14 cellular contexts compared by ENCODE assay signal in the genomic region with DNA sequence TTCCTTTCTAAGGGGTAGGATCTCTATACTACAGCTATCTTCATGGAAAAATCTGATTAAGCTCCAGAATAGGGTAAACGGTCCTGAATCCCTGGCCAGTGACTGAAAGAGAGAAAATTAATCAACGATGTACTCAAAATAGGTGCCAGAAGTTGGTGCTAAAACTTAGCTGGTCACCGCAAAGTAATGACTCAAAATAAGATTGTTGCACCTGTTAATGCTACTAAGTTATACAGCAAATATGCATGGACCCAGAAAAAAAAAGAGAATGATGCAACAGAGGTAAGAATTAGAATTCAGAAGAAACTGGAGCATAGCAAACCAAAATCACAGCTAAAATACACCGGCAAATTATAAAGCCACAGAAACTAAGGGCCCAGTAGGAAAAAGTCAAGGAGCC.
DNase-seq lines count a peak whose midpoint lies in the region; ATAC-seq and TF ChIP-seq lines count a peak whose summit lies in the region.
"Had no signal": no experiment of that assay in that cellular context is flagged by ENCODE, and none has a peak within 500 bp of the region (broad histone marks: within the 10 kb centered on the region; RNA-seq: fewer than 3 reads in every experiment).

No MANE protein-coding gene starts in this region.

- no peaks in the 10 kb centered on the region for H3K4me1 Mint-ChIP-seq in activated T-cell treated with anti-CD3 and anti-CD28 coated beads, Interleukin-2, amount 50 U/mL, for 24 hours (ENCODE audit: low read depth)
- H3K4me1 Mint-ChIP-seq in WTC11, result no peaks in the 10 kb centered on the region

- no peak overlapping the region for H3K4me3 ChIP-seq in GM06990 (replicated peaks; ENCODE audit: low read depth, low read length)
- H3K4me3 ChIP-seq: BLaER1, tibial nerve had no signal

- H3K4me3 Mint-ChIP-seq in activated T-cell treated with anti-CD3 and anti-CD28 coated beads, Interleukin-2, amount 50 U/mL, for 24 hours, result no peak overlapping the region
- no peak overlapping the region for H3K4me3 Mint-ChIP-seq in WTC11

- H3K27ac Mint-ChIP-seq in activated T-cell treated with anti-CD3 and anti-CD28 coated beads, Interleukin-2, amount 50 U/mL, for 24 hours, result no peak overlapping the region
- no peak overlapping the region for H3K27ac Mint-ChIP-seq in WTC11
- H3K27ac Mint-ChIP-seq: activated T-helper 2 cell treated with anti-CD3 and anti-CD28 coated beads, Interferon-gamma antibody, Interleukin-2, Interleukin-4, amounts not matched to agents 10 μg/mL and 5 μg/mL and 100 μg/mL, durations not matched to agents 14 hours and 24 hours and 36 hours had no signal

- ATAC-seq in GM19025 (IDR thresholded peaks at IDR 0.05; ENCODE audit: low read depth, unreplicated experiment) (peak; percentile 53), GM21723 (IDR thresholded peaks at IDR 0.05; ENCODE audit: unreplicated experiment) (peak; percentile 85), HG03066 (IDR thresholded peaks at IDR 0.05; ENCODE audit: low read depth, unreplicated experiment) (peak; percentile 66), WTC11 (no peak)
- ATAC-seq: HCT116, left ventricle myocardium superior had no signal

- H3K36me3 Mint-ChIP-seq in activated T-cell treated with anti-CD3 and anti-CD28 coated beads, Interleukin-2, amount 50 U/mL, for 24 hours (ENCODE audit: low read depth), result no peaks in the 10 kb centered on the region
- no peaks in the 10 kb centered on the region for H3K36me3 Mint-ChIP-seq in WTC11

- no peaks in the 10 kb centered on the region for H3K36me3 ChIP-seq in GM06990 (ENCODE audit: control insufficient read depth, insufficient read depth, low read length)
- H3K36me3 ChIP-seq: BLaER1, tibial nerve had no signal

- CTCF ChIA-PET in WTC11 (lab: Charles Lee), result interaction anchor here (1.7 kb wide), 1 partner anchor 126 kb away, joined by 4 read pairs; no protein-coding TSS in a partner anchor

- H3K27me3 ChIP-seq in GM06990 (replicated peaks; ENCODE audit: control insufficient read depth, insufficient read depth, low read length), result no peaks in the 10 kb centered on the region
- H3K27me3 ChIP-seq: BLaER1, tibial nerve had no signal

- no peaks in the 10 kb centered on the region for H3K27me3 Mint-ChIP-seq in activated T-cell treated with anti-CD3 and anti-CD28 coated beads, Interleukin-2, amount 50 U/mL, for 24 hours
- H3K27me3 Mint-ChIP-seq in WTC11 (ENCODE audit: low read depth), result no peaks in the 10 kb centered on the region

- H3K9me3 Mint-ChIP-seq in activated T-cell treated with anti-CD3 and anti-CD28 coated beads, Interleukin-2, amount 50 U/mL, for 24 hours, result no peaks in the 10 kb centered on the region
- H3K9me3 Mint-ChIP-seq in WTC11, result no peaks in the 10 kb centered on the region
- H3K9me3 Mint-ChIP-seq: activated T-helper 2 cell treated with anti-CD3 and anti-CD28 coated beads, Interferon-gamma antibody, Interleukin-2, Interleukin-4, amounts not matched to agents 10 μg/mL and 5 μg/mL and 100 μg/mL, durations not matched to agents 14 hours and 24 hours and 36 hours had no signal

- DNase-seq in GM06990 (ENCODE audit: extremely low read depth, insufficient read length), result peak; percentile 9
- no peak for DNase-seq in activated CD4-positive, CD25-positive, alpha-beta regulatory T cell treated with anti-CD3 and anti-CD28 coated beads, Interleukin-2, amount 50 U/mL, for 72 hours
- no peak for DNase-seq in activated T-cell treated with anti-CD3 and anti-CD28 coated beads, Interleukin-2, amount 50 U/mL, for 24 hours
- DNase-seq in SKM-1 treated with dmso at 0.1 percent for 144 hours (lab: John Stamatoyannopoulos, UW; ENCODE audit: unreplicated experiment), result no peak
- DNase-seq in WTC11 (ENCODE audit: low spot score), result no peak
- DNase-seq: amniotic stem cell, left ventricle myocardium superior had no signal

- TF ChIP-seq CTCF in GM06990 (IDR thresholded peaks at IDR 0.05; ENCODE audit: insufficient read depth, low read length, poor library complexity, severe bottlenecking) (no peak), WTC11 (IDR thresholded peaks at IDR 0.05) (no peak)

- POLR2A ChIA-PET in WTC11 (lab: Charles Lee), result no interaction called here

TF ChIP-seq in WTC11, 78 proteins besides CTCF, POLR2A, EP300 and RAD21 (continues in another document):
- TF ChIP-seq, protein P1, sequence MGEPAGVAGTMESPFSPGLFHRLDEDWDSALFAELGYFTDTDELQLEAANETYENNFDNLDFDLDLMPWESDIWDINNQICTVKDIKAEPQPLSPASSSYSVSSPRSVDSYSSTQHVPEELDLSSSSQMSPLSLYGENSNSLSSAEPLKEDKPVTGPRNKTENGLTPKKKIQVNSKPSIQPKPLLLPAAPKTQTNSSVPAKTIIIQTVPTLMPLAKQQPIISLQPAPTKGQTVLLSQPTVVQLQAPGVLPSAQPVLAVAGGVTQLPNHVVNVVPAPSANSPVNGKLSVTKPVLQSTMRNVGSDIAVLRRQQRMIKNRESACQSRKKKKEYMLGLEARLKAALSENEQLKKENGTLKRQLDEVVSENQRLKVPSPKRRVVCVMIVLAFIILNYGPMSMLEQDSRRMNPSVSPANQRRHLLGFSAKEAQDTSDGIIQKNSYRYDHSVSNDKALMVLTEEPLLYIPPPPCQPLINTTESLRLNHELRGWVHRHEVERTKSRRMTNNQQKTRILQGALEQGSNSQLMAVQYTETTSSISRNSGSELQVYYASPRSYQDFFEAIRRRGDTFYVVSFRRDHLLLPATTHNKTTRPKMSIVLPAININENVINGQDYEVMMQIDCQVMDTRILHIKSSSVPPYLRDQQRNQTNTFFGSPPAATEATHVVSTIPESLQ (CRISPR knock-in tag; IDR thresholded peaks at IDR 0.05), result no peak
- TF ChIP-seq, protein P2, sequence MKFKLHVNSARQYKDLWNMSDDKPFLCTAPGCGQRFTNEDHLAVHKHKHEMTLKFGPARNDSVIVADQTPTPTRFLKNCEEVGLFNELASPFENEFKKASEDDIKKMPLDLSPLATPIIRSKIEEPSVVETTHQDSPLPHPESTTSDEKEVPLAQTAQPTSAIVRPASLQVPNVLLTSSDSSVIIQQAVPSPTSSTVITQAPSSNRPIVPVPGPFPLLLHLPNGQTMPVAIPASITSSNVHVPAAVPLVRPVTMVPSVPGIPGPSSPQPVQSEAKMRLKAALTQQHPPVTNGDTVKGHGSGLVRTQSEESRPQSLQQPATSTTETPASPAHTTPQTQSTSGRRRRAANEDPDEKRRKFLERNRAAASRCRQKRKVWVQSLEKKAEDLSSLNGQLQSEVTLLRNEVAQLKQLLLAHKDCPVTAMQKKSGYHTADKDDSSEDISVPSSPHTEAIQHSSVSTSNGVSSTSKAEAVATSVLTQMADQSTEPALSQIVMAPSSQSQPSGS (CRISPR knock-in tag; IDR thresholded peaks at IDR 0.05; ENCODE audit: borderline replicate concordance, low read depth), result no peak
- TF ChIP-seq HMGA2 (CRISPR knock-in tag; IDR thresholded peaks at IDR 0.05) (no peak), RORB (CRISPR knock-in tag; IDR thresholded peaks at IDR 0.05) (no peak), TCF7 (CRISPR knock-in tag; IDR thresholded peaks at IDR 0.05; ENCODE audit: low read depth) (no peak), ZNF317 (CRISPR knock-in tag; IDR thresholded peaks at IDR 0.05; ENCODE audit: borderline replicate concordance, low read depth) (no peak), SOX15 (CRISPR knock-in tag; IDR thresholded peaks at IDR 0.05) (no peak), ZNF232 (CRISPR knock-in tag; IDR thresholded peaks at IDR 0.05) (no peak), KAT7 (CRISPR knock-in tag; IDR thresholded peaks at IDR 0.05; ENCODE audit: borderline replicate concordance) (no peak), NFE2L1 (CRISPR knock-in tag; IDR thresholded peaks at IDR 0.05) (no peak), GRHL2 (CRISPR knock-in tag; IDR thresholded peaks at IDR 0.05; ENCODE audit: insufficient replicate concordance, severe bottlenecking) (no peak), PRRX2 (CRISPR knock-in tag; IDR thresholded peaks at IDR 0.05) (no peak)
- TF ChIP-seq, protein P3, sequence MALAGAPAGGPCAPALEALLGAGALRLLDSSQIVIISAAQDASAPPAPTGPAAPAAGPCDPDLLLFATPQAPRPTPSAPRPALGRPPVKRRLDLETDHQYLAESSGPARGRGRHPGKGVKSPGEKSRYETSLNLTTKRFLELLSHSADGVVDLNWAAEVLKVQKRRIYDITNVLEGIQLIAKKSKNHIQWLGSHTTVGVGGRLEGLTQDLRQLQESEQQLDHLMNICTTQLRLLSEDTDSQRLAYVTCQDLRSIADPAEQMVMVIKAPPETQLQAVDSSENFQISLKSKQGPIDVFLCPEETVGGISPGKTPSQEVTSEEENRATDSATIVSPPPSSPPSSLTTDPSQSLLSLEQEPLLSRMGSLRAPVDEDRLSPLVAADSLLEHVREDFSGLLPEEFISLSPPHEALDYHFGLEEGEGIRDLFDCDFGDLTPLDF (CRISPR knock-in tag; IDR thresholded peaks at IDR 0.05), result no peak
- TF ChIP-seq, protein P4, sequence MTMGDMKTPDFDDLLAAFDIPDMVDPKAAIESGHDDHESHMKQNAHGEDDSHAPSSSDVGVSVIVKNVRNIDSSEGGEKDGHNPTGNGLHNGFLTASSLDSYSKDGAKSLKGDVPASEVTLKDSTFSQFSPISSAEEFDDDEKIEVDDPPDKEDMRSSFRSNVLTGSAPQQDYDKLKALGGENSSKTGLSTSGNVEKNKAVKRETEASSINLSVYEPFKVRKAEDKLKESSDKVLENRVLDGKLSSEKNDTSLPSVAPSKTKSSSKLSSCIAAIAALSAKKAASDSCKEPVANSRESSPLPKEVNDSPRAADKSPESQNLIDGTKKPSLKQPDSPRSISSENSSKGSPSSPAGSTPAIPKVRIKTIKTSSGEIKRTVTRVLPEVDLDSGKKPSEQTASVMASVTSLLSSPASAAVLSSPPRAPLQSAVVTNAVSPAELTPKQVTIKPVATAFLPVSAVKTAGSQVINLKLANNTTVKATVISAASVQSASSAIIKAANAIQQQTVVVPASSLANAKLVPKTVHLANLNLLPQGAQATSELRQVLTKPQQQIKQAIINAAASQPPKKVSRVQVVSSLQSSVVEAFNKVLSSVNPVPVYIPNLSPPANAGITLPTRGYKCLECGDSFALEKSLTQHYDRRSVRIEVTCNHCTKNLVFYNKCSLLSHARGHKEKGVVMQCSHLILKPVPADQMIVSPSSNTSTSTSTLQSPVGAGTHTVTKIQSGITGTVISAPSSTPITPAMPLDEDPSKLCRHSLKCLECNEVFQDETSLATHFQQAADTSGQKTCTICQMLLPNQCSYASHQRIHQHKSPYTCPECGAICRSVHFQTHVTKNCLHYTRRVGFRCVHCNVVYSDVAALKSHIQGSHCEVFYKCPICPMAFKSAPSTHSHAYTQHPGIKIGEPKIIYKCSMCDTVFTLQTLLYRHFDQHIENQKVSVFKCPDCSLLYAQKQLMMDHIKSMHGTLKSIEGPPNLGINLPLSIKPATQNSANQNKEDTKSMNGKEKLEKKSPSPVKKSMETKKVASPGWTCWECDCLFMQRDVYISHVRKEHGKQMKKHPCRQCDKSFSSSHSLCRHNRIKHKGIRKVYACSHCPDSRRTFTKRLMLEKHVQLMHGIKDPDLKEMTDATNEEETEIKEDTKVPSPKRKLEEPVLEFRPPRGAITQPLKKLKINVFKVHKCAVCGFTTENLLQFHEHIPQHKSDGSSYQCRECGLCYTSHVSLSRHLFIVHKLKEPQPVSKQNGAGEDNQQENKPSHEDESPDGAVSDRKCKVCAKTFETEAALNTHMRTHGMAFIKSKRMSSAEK (CRISPR knock-in tag; IDR thresholded peaks at IDR 0.05; ENCODE audit: borderline replicate concordance), result no peak
